17 cellular contexts compared by ENCODE assay signal in genomic region chr12:8992086-8992409, GRCh38. TPM values are rescaled to one million over a fixed set of nuclear protein-coding genes. Genes with fewer than 3 reads are reported as not detected.
DNase-seq lines count a peak whose midpoint lies in the region; ATAC-seq, FAIRE-seq and TF ChIP-seq lines count a peak whose summit lies in the region.
"Had no signal": no experiment of that assay in that cellular context is flagged by ENCODE, and none has a peak within 500 bp of the region (broad histone marks: within the 10 kb centered on the region; RNA-seq: fewer than 3 reads in every experiment).

No MANE protein-coding gene starts in this region.

- H3K36me3 ChIP-seq in right lobe of liver, result no peaks in the 10 kb centered on the region
- no peaks in the 10 kb centered on the region; a peak in 1 of 5 replicates for H3K36me3 ChIP-seq in HepG2 (replicated peaks in 1 of 2; ENCODE audit: control insufficient read depth in 1 of 2, insufficient read depth in 2 of 2, low read length in 2 of 2)
- no peaks in the 10 kb centered on the region for H3K36me3 ChIP-seq in PC-9 (ENCODE audit: low read depth)
- no peaks in the 10 kb centered on the region for H3K36me3 ChIP-seq in effector memory CD4-positive, alpha-beta T cell (ENCODE audit: control insufficient read depth, insufficient read depth, low read length)
- no peaks in the 10 kb centered on the region for H3K36me3 ChIP-seq in thymus (ENCODE audit: control insufficient read depth, insufficient read depth)
- no peaks in the 10 kb centered on the region for H3K36me3 ChIP-seq in ovary
- H3K36me3 ChIP-seq: gastrocnemius medialis, thyroid gland had no signal

- TF ChIP-seq RAD21 in HepG2 (CRISPR knock-in tag; IDR thresholded peaks at IDR 0.05), result no peak

- no peaks in the 10 kb centered on the region for H3K9me2 ChIP-seq in PC-9 (ENCODE audit: insufficient read depth)

- H3K4me3 ChIP-seq in right lobe of liver (no peak overlapping the region), HepG2 (replicated peaks in 1 of 3; ENCODE audit: insufficient read depth in 1 of 3, low read depth in 2 of 3, low read length in 3 of 3) (no peak overlapping the region), PC-9 (no peak overlapping the region), thymus (ENCODE audit: low read length) (no peak overlapping the region), ovary (no peak overlapping the region)
- H3K4me3 ChIP-seq in effector memory CD4-positive, alpha-beta T cell (ENCODE audit: insufficient read depth, low read depth, low read length, poor library complexity, severe bottlenecking), result peak overlapping the region; percentile 35
- H3K4me3 ChIP-seq: gastrocnemius medialis, thyroid gland had no signal

- DNase-seq in right lobe of liver, result no peak
- no peak for DNase-seq in HepG2 (ENCODE audit: low spot score)
- no peak for DNase-seq in PC-9
- DNase-seq in effector memory CD4-positive, alpha-beta T cell, result no peak
- no peak for DNase-seq in ovary
- no peak for DNase-seq in NCI-H82 treated with DMSO at 0.1 percent for 48 hours (lab: John Stamatoyannopoulos, UW; ENCODE audit: unreplicated experiment)
- DNase-seq: activated CD4-positive, alpha-beta T cell treated with anti-CD3 and anti-CD28 coated beads, Interleukin-2, amount 50 U/mL, for 4 hours; caudate nucleus; DND-41; gastrocnemius medialis; NCI-H1436 treated with DMSO at 0.1 percent for 48 hours; thyroid gland had no signal

- POLR2A ChIA-PET in HepG2 (lab: Yijun Ruan, JAX) (no interaction called here), PC-9 (lab: Charles Lee; ENCODE audit: unreplicated experiment) (interaction anchor here (0.5 to 0.6 kb wide), 2 partner anchors 42 kb away, joined by 6 to 11 read pairs; no protein-coding TSS in a partner anchor)

- peak in 3 of 4 donors; percentile 43 to 58 (median 49) for ATAC-seq in right lobe of liver
- ATAC-seq in HepG2, result no peak
- no peak for ATAC-seq in GM18505 (IDR thresholded peaks at IDR 0.05; ENCODE audit: unreplicated experiment)
- ATAC-seq: gastrocnemius medialis had no signal

- no TSS peak for BruUV-seq in HepG2 (replicated peaks; lab: Mats Ljungman, UMichigan)
- BruUV-seq in PC-9 (replicated peaks; lab: Mats Ljungman, UMichigan), result no TSS peak

- no peaks in the 10 kb centered on the region for H3K9me3 ChIP-seq in right lobe of liver
- no peaks in the 10 kb centered on the region for H3K9me3 ChIP-seq in HepG2 (ENCODE audit: low read length)
- H3K9me3 ChIP-seq in PC-9 (ENCODE audit: insufficient read depth, low read depth), result no peaks in the 10 kb centered on the region
- H3K9me3 ChIP-seq in effector memory CD4-positive, alpha-beta T cell (ENCODE audit: control insufficient read depth, low read length), result no peaks in the 10 kb centered on the region
- no peaks in the 10 kb centered on the region for H3K9me3 ChIP-seq in thymus (ENCODE audit: control insufficient read depth)
- no peaks in the 10 kb centered on the region for H3K9me3 ChIP-seq in ovary
- H3K9me3 ChIP-seq: gastrocnemius medialis, thyroid gland had no signal

- no peaks in the 10 kb centered on the region for H3K4me1 ChIP-seq in right lobe of liver
- peaks cover 12% of the 10 kb centered on the region for H3K4me1 ChIP-seq in HepG2 (ENCODE audit: insufficient read depth, low read length)
- H3K4me1 ChIP-seq in PC-9 (replicated peaks; ENCODE audit: insufficient read depth), result 0 out of 2 replicates have a peak, but pooled peaks cover 3% of the 10 kb centered on the region
- peaks cover 21% of the 10 kb centered on the region for H3K4me1 ChIP-seq in effector memory CD4-positive, alpha-beta T cell (ENCODE audit: control insufficient read depth, insufficient read depth, low read length, poor library complexity, severe bottlenecking)
- peaks cover 5% of the 10 kb centered on the region for H3K4me1 ChIP-seq in thymus (ENCODE audit: control insufficient read depth, insufficient read depth, low read length)
- no peaks in the 10 kb centered on the region for H3K4me1 ChIP-seq in ovary (ENCODE audit: insufficient read depth)
- H3K4me1 ChIP-seq: parathyroid adenoma, thyroid gland had no signal

- no peak for FAIRE-seq in HepG2 (lab: Jason Lieb, UNC)
- FAIRE-seq: H54, islet of Langerhans had no signal

- H3K79me2 ChIP-seq in HepG2 (ENCODE audit: insufficient read depth, low read length) (no peaks in the 10 kb centered on the region), PC-9 (ENCODE audit: low read depth) (no peaks in the 10 kb centered on the region)
- H3K79me2 ChIP-seq: parathyroid adenoma had no signal

- TF ChIP-seq CTCF in right lobe of liver (IDR thresholded peaks at IDR 0.05) (no peak), HepG2 (CRISPR knock-in tag; IDR thresholded peaks at IDR 0.05) (no peak), PC-9 (conservative IDR thresholded peaks at IDR 0.05) (no peak), ovary (IDR thresholded peaks at IDR 0.05) (no peak)

- H3K27me3 ChIP-seq in right lobe of liver (no peaks in the 10 kb centered on the region), HepG2 (ENCODE audit: control insufficient read depth in 1 of 2, insufficient read depth in 2 of 2, low read length in 2 of 2) (no peaks in the 10 kb centered on the region; a peak in 1 of 5 replicates), PC-9 (ENCODE audit: insufficient read depth, low read depth) (no peaks in the 10 kb centered on the region), thymus (ENCODE audit: control insufficient read depth, insufficient read depth) (no peaks in the 10 kb centered on the region), ovary (no peaks in the 10 kb centered on the region)
- no peaks in the 10 kb centered on the region for H3K27me3 ChIP-seq in effector memory CD4-positive, alpha-beta T cell (replicated peaks; ENCODE audit: control insufficient read depth, insufficient read depth, low read length, poor library complexity, severe bottlenecking)
- H3K27me3 ChIP-seq: gastrocnemius medialis, thyroid gland had no signal

- TF ChIP-seq EP300 in HepG2 (IDR thresholded peaks at IDR 0.05; ENCODE audit: low read depth in 2 of 2, low read length in 2 of 2) (no peak), HepG2 (CRISPR knock-in tag; IDR thresholded peaks at IDR 0.05; ENCODE audit: borderline replicate concordance) (no peak), ovary (IDR thresholded peaks at IDR 0.05) (no peak)

- H4K20me1 ChIP-seq in HepG2 (ENCODE audit: insufficient read depth, low read length) (no peaks in the 10 kb centered on the region), PC-9 (ENCODE audit: insufficient read depth) (no peaks in the 10 kb centered on the region)

- WGBS in right lobe of liver (ENCODE audit: insufficient coverage, low coverage, low lambda C conversion rate, missing lambda C conversion rate), result 55% methylated on average over 1 of the region's 1 CpG
- WGBS in HepG2 (ENCODE audit: low lambda C conversion rate), result 83% methylated on average over 1 of the region's 1 CpG
- WGBS in thymus, result 20% methylated on average over 1 of the region's 1 CpG
- WGBS in ovary, 3 donors, result 77 to 96% (median 79%) methylated on average over 1 of the region's 1 CpG

- in situ Hi-C loops in HepG2 (cut with HindIII; ENCODE audit: extremely low pct_ligation_motif_present, low pct_unique_long_range_greater_than_20kb), result no loop called here

- no peak overlapping the region for H2AFZ ChIP-seq in HepG2 (ENCODE audit: low read length)
- no peak overlapping the region for H2AFZ ChIP-seq in PC-9
- H2AFZ ChIP-seq: parathyroid adenoma had no signal

- intact Hi-C loops in right lobe of liver (cut with DNase I), result no loop called here
- intact Hi-C loops in HepG2 (cut with micrococcal nuclease; ENCODE audit: unreplicated experiment), result no loop called here
- intact Hi-C loops in PC-9 (cut with micrococcal nuclease; ENCODE audit: unreplicated experiment), result no loop called here
- intact Hi-C loops in ovary (cut with DNase I), result no loop called here

- CTCF ChIA-PET in HepG2 (lab: Yijun Ruan, JAX; ENCODE audit: low intra/inter-chr PET ratio, low total read pairs) (no interaction called here), PC-9 (lab: Charles Lee) (interaction anchor here (0.5 kb wide), 1 partner anchor 289 kb away, joined by 3 read pairs; no protein-coding TSS in a partner anchor)

- TF ChIP-seq POLR2A in right lobe of liver (IDR thresholded peaks at IDR 0.05) (no peak), HepG2 (IDR thresholded peaks at IDR 0.05; ENCODE audit: insufficient read depth in 1 of 2, low read depth in 2 of 2, low read length in 2 of 2) (no peak), ovary (IDR thresholded peaks at IDR 0.05) (no peak), GM18505 (IDR thresholded peaks at IDR 0.05; ENCODE audit: borderline replicate concordance, extremely low read depth, insufficient read depth, insufficient read length) (no peak)

- H3K4me2 ChIP-seq in HepG2 (ENCODE audit: low read depth, low read length) (no peak overlapping the region), PC-9 (0 out of 2 replicates have a peak overlapping the region, but pooled peaks have one; percentile 0)

- H3F3A ChIP-seq in PC-9 (ENCODE audit: insufficient read depth, low read depth), result no peaks in the 10 kb centered on the region

- H3K9ac ChIP-seq in HepG2 (ENCODE audit: insufficient read depth, low read depth, low read length), result no peak overlapping the region
- H3K9ac ChIP-seq: parathyroid adenoma had no signal

- H3K27ac ChIP-seq in right lobe of liver (no peak overlapping the region), HepG2 (ENCODE audit: extremely low read length, insufficient read depth, low read length) (no peak overlapping the region), PC-9 (no peak overlapping the region), thymus (ENCODE audit: low read depth) (peak overlapping the region; percentile 3), ovary (no peak overlapping the region)
- H3K27ac ChIP-seq in effector memory CD4-positive, alpha-beta T cell (ENCODE audit: insufficient read depth, low read length, poor library complexity, severe bottlenecking), result peak overlapping the region; percentile 49
- H3K27ac ChIP-seq: parathyroid adenoma, thyroid gland had no signal

RNA-seq across cellular contexts. Expression of gene KLRG1, which starts 2.7 kb away (rescaled TPM):
- 1 to 10 TPM; 1.3 to 2.7 (median 1.6) TPM for total RNA-seq in right lobe of liver
- 1.2 and 1.6 TPM in 2 replicates for total RNA-seq in HepG2 (2016; rRNA removed; fragmentation: Illumina TruSeq; extraction: Trizol)
- total RNA-seq in HepG2 (2016; cell fraction: cytosol; rRNA removed; fragmentation: Illumina TruSeq; extraction: Trizol; ENCODE audit: low read depth), result 1.3 TPM in 1 of 2 replicates, not detected in the other
- total RNA-seq in HepG2 (2016; cell fraction: insoluble cytoplasmic fraction; rRNA removed; fragmentation: Illumina TruSeq; extraction: Trizol), result 0.91 and 1.3 TPM in 2 replicates
- 0.87 and 1.3 TPM in 2 replicates for total RNA-seq in HepG2 (2016; cell fraction: membrane; rRNA removed; fragmentation: Illumina TruSeq; extraction: Trizol)
- total RNA-seq in HepG2 (2016; cell fraction: nucleus; rRNA removed; fragmentation: Illumina TruSeq; extraction: Trizol), result 1.4 and 1.8 TPM in 2 replicates
- polyA plus RNA-seq in HepG2 (2011; rRNA removed), result 0.51 and 1.7 TPM in 2 replicates
- polyA plus RNA-seq in HepG2 (2011; cell fraction: cytosol; rRNA removed), result 0.52 and 0.58 TPM in 2 replicates
- polyA plus RNA-seq in HepG2 (2011; cell fraction: nucleus; rRNA removed), result 0.66 and 1.4 TPM in 2 replicates
- 0.49 and 0.91 TPM in 2 replicates for polyA plus RNA-seq in HepG2 (2012)
- 0.19 and 0.29 TPM in 2 replicates for polyA plus RNA-seq in HepG2 (2016; cell fraction: cytosol; fragmentation: Illumina TruSeq; extraction: Trizol; ENCODE audit: low read depth)
- 1.1 and 1.9 TPM in 2 replicates for polyA plus RNA-seq in HepG2 (2016; cell fraction: insoluble cytoplasmic fraction; fragmentation: Illumina TruSeq; extraction: Trizol; ENCODE audit: low read depth)
- 1.2 TPM in 2 replicates for polyA plus RNA-seq in HepG2 (2016; cell fraction: membrane; fragmentation: Illumina TruSeq; extraction: Trizol; ENCODE audit: low read depth)
- 0.57 and 1.5 TPM in 2 replicates for polyA plus RNA-seq in HepG2 (2016; cell fraction: nucleus; fragmentation: Illumina TruSeq; extraction: Trizol; ENCODE audit: insufficient read depth, low read depth)
- polyA minus RNA-seq in HepG2 (2011; rRNA and poly(A)+ RNA removed; ENCODE audit: low replicate concordance), result 0.56 and 1.6 TPM in 2 replicates
- 0.69 TPM in 1 of 2 replicates, not detected in the other for polyA minus RNA-seq in HepG2 (2011; cell fraction: cytosol; rRNA and poly(A)+ RNA removed)
- polyA minus RNA-seq in HepG2 (2011; cell fraction: nucleus; rRNA and poly(A)+ RNA removed), result 0.64 and 0.87 TPM in 2 replicates
- 0.90 and 1.8 TPM in 2 replicates for total RNA-seq in PC-9 (2021)
- 5.2 TPM for polyA plus RNA-seq in thymus
- total RNA-seq in ovary, result 1 to 10 TPM in 3 of 7 donors, under 1 TPM in 4; 0.42 to 1.4 (median 0.93) TPM
- 1 to 10 TPM; 1.1 to 4.3 TPM for polyA plus RNA-seq in ovary

RNA-seq across cellular contexts. Expression of gene M6PR, which starts 42.6 kb away (rescaled TPM):
- total RNA-seq in right lobe of liver (10 to 100 TPM; 45.5 to 82.2 (median 69.1) TPM), HepG2 (2016; rRNA removed; fragmentation: Illumina TruSeq; extraction: Trizol) (68.5 and 127 TPM in 2 replicates), PC-9 (2021) (237 and 266 TPM in 2 replicates), ovary (100 to 1,000 TPM in 4 of 7 donors, 10 to 100 TPM in 3; 58.2 to 133 (median 101) TPM)
- 36.4 and 46.3 TPM in 2 replicates for total RNA-seq in HepG2 (2016; cell fraction: cytosol; rRNA removed; fragmentation: Illumina TruSeq; extraction: Trizol; ENCODE audit: low read depth)
- 82.3 and 126 TPM in 2 replicates for total RNA-seq in HepG2 (2016; cell fraction: insoluble cytoplasmic fraction; rRNA removed; fragmentation: Illumina TruSeq; extraction: Trizol)
- total RNA-seq in HepG2 (2016; cell fraction: membrane; rRNA removed; fragmentation: Illumina TruSeq; extraction: Trizol), result 62.4 and 64.9 TPM in 2 replicates
- total RNA-seq in HepG2 (2016; cell fraction: nucleus; rRNA removed; fragmentation: Illumina TruSeq; extraction: Trizol), result 126 and 143 TPM in 2 replicates
- polyA plus RNA-seq in HepG2 (2011; rRNA removed) (90.5 and 98.2 TPM in 2 replicates), thymus (101 TPM), ovary (100 to 1,000 TPM in 1 of 2 donors, 10 to 100 TPM in 1; 44.9 to 150 TPM)
- 61.4 and 84.5 TPM in 2 replicates for polyA plus RNA-seq in HepG2 (2011; cell fraction: cytosol; rRNA removed)
- 91.0 and 114 TPM in 2 replicates for polyA plus RNA-seq in HepG2 (2011; cell fraction: nucleus; rRNA removed)
- polyA plus RNA-seq in HepG2 (2012), result 68.5 and 69.2 TPM in 2 replicates
- polyA plus RNA-seq in HepG2 (2016; cell fraction: cytosol; fragmentation: Illumina TruSeq; extraction: Trizol; ENCODE audit: low read depth), result 22.0 and 27.6 TPM in 2 replicates
- polyA plus RNA-seq in HepG2 (2016; cell fraction: insoluble cytoplasmic fraction; fragmentation: Illumina TruSeq; extraction: Trizol; ENCODE audit: low read depth), result 60.7 and 70.5 TPM in 2 replicates
- 40.1 and 44.7 TPM in 2 replicates for polyA plus RNA-seq in HepG2 (2016; cell fraction: membrane; fragmentation: Illumina TruSeq; extraction: Trizol; ENCODE audit: low read depth)
- 178 and 205 TPM in 2 replicates for polyA plus RNA-seq in HepG2 (2016; cell fraction: nucleus; fragmentation: Illumina TruSeq; extraction: Trizol; ENCODE audit: insufficient read depth, low read depth)
- 167 and 331 TPM in 2 replicates for polyA minus RNA-seq in HepG2 (2011; rRNA and poly(A)+ RNA removed; ENCODE audit: low replicate concordance)
- 67.1 and 75.4 TPM in 2 replicates for polyA minus RNA-seq in HepG2 (2011; cell fraction: cytosol; rRNA and poly(A)+ RNA removed)
- 64.4 and 78.3 TPM in 2 replicates for polyA minus RNA-seq in HepG2 (2011; cell fraction: nucleus; rRNA and poly(A)+ RNA removed)

Comparison
In these comparisons a context has a peak if more than half of its experiments do, and no peak if none do; other contexts are left out.
1. ATAC-seq: peak in right lobe of liver (3 of 4); none in HepG2 (single experiment) and GM18505 (single experiment).
2. H3K27ac ChIP-seq: peak in effector memory CD4-positive, alpha-beta T cell (single experiment) and thymus (single experiment); none in right lobe of liver (0 of 3), HepG2 (single experiment), PC-9 (single experiment) and ovary (0 of 2).